In the genomic region with DNA sequence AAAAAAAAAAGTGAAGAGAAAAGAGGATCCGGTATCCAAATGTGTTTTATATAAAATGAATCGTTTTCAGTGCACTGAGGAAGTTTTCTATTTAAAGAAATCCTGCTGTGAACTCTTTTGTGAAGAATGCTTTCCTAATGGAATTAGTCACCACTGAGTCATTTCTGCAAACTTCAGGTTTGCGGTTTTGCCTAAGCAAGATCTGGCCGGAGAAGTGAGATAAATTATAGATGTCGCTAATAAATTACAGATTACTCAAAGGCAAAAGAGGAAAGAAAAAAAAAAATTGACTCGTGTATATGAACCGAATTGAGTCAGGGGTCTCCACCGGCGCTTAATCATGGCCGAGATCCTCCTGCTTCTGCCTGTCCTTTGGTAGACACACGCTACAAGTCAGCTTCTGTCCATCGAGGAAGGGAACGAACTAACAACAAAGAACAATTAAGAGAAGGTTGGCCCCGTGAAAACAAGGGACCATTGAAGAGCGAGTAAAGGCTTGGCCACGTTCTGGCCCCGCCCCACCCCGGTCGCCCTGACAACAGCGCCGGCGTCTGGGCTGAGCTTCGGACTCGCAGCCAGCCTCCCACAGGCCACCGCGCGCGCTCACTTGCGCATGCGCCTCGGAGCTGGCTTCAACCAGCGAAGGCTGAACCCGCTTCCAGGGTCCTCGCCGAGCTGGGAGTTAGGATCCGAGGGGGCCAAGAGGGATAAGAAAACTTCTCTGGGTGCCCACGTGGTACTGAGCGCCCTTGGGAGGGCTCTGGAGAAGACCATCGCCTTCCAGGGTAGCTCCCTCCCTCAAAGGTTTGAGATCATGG, we compare ENCODE assay signal across 8 cellular contexts. TPM values are rescaled to one million over a fixed set of nuclear protein-coding genes. Genes with fewer than 3 reads are reported as not detected.
DNase-seq lines count a peak whose midpoint lies in the region; ATAC-seq, FAIRE-seq and TF ChIP-seq lines count a peak whose summit lies in the region.

No MANE protein-coding gene starts in this region.

- ATAC-seq in GM19043 (IDR thresholded peaks at IDR 0.05; ENCODE audit: low read depth, unreplicated experiment), result peak; percentile 95
- ATAC-seq in HG03378 (IDR thresholded peaks at IDR 0.05; ENCODE audit: unreplicated experiment), result peak; percentile 75

- no peaks in the 10 kb centered on the region for H3K36me3 Mint-ChIP-seq in chondrocyte (ENCODE audit: low read depth)

- H3K36me3 ChIP-seq in kidney (ENCODE audit: control insufficient read depth in 1 of 2, insufficient read depth in 2 of 2, low read length in 2 of 2), result no peaks in the 10 kb centered on the region

- intact Hi-C loops in kidney (cut with DNase I), result no loop called here

- no peak for TF ChIP-seq CTCF in AG10803 (conservative IDR thresholded peaks at IDR 0.05; ENCODE audit: low read length)
- TF ChIP-seq CTCF in chondrocyte (IDR thresholded peaks at IDR 0.05), result no peak
- no peak for TF ChIP-seq CTCF in kidney (IDR thresholded peaks at IDR 0.05; ENCODE audit: borderline replicate concordance, extremely low read depth, insufficient read depth)

- H3K27ac Mint-ChIP-seq in chondrocyte (ENCODE audit: unreplicated experiment), result peak overlapping the region; percentile 100

- H3K4me3 ChIP-seq in AG10803 (ENCODE audit: low read length), result peak overlapping the region; percentile 84
- peak overlapping the region; percentile 69 to 83 for H3K4me3 ChIP-seq in kidney (ENCODE audit: low read length in 2 of 2)

- peak; percentile 97 for DNase-seq in AG10803 (ENCODE audit: low read depth)
- peak; percentile 88 for DNase-seq in NCI-H460 (ENCODE audit: extremely low read depth, low read depth)
- DNase-seq in activated CD4-positive, alpha-beta T cell treated with anti-CD3 and anti-CD28 coated beads for 24 hours (ENCODE audit: low read depth in 2 of 2), result peak; percentile 88 to 91
- DNase-seq in chondrocyte (ENCODE audit: low spot score), result peak; percentile 98
- DNase-seq in kidney, result peak; percentile 98
- DNase-seq in stimulated activated CD4-positive, alpha-beta T cell treated with anti-CD3 and anti-CD28 coated beads, Interleukin-15, amount 100 ng/mL, for 1 hour (ENCODE audit: low read depth in 1 of 2, low spot score in 1 of 2), result peak; percentile 91 to 92

- peak overlapping the region; percentile 41 to 98 for H3K9ac ChIP-seq in kidney (ENCODE audit: low read length in 2 of 2)

- no peaks in the 10 kb centered on the region for H3K9me3 ChIP-seq in kidney (ENCODE audit: control insufficient read depth in 1 of 2, low read length in 2 of 2)

- H3K27me3 Mint-ChIP-seq in chondrocyte (ENCODE audit: low read depth), result no peaks in the 10 kb centered on the region

- no peak for FAIRE-seq in kidney (lab: Jason Lieb, UNC)

- peak overlapping the region; percentile 87 to 97 for H3K27ac ChIP-seq in kidney (ENCODE audit: low read depth in 2 of 2, low read length in 2 of 2)

- no peaks in the 10 kb centered on the region for H3K9me3 Mint-ChIP-seq in chondrocyte (ENCODE audit: low read depth)

- peak overlapping the region; percentile 85 for H3K4me3 Mint-ChIP-seq in chondrocyte (ENCODE audit: unreplicated experiment)

- H3K4me1 Mint-ChIP-seq in chondrocyte (ENCODE audit: low read depth), result peaks cover 27% of the 10 kb centered on the region

- H3K4me1 ChIP-seq in kidney (ENCODE audit: control insufficient read depth in 1 of 2, insufficient read depth in 1 of 2, low read depth in 1 of 2, low read length in 2 of 2), result peaks cover 0 to 3% of the 10 kb centered on the region in 2 donors

RNA-seq across cellular contexts. Expression of a gene that starts 33.0 kb away (rescaled TPM):
- total RNA-seq in NCI-H460 (2014; rRNA removed; shearing (Covaris generic)), result 19.1 and 20.2 TPM in 2 replicates
- polyA plus RNA-seq in NCI-H460 (2014; cell fraction: nucleus; rRNA removed), result 172 and 183 TPM in 2 replicates
- total RNA-seq in chondrocyte, result 18.7 to 25.4 TPM (median 20.2 TPM) in 3 replicates
- total RNA-seq in kidney, result 46.5 TPM
- 18.8 TPM for polyA plus RNA-seq in kidney (ENCODE audit: insufficient read depth, low read depth, low replicate concordance)

RNA-seq across cellular contexts. Expression of a gene that starts 42.9 kb away (rescaled TPM):
- 87.5 and 121 TPM in 2 replicates for total RNA-seq in NCI-H460 (2014; rRNA removed; shearing (Covaris generic))
- 36.4 and 67.5 TPM in 2 replicates for polyA plus RNA-seq in NCI-H460 (2014; cell fraction: nucleus; rRNA removed)
- total RNA-seq in chondrocyte, result 71.2 to 91.5 TPM (median 75.7 TPM) in 3 replicates
- total RNA-seq in kidney, result 62.7 TPM
- polyA plus RNA-seq in kidney (ENCODE audit: insufficient read depth, low read depth, low replicate concordance), result 264 TPM

Comparison
In these comparisons a context has a peak if more than half of its experiments do, and no peak if none do; other contexts are left out.
1. Peak in every context shown above with its lines: DNase-seq, ATAC-seq, H3K4me3 ChIP-seq and H3K27ac ChIP-seq.